8 cellular contexts compared by ENCODE assay signal in genomic region chr3:143002083-143002712, GRCh38. TPM values are rescaled to one million over a fixed set of nuclear protein-coding genes. Genes with fewer than 3 reads are reported as not detected.
DNase-seq lines count a peak whose midpoint lies in the region; TF ChIP-seq lines count a peak whose summit lies in the region.

No MANE protein-coding gene starts in this region.

- in situ Hi-C loops in GM23248 (cut with MboI): no loop called here

- TF ChIP-seq POLR2A in prostate gland (IDR thresholded peaks at IDR 0.05): no peak

- peak; percentile 19 for DNase-seq in NCI-H2227 treated with DMSO at 0.1 percent for 48 hours (lab: John Stamatoyannopoulos, UW)
- no peak for DNase-seq in NCI-H2227 (lab: John Stamatoyannopoulos, UW; ENCODE audit: unreplicated experiment)
- DNase-seq in GM23248: peak; percentile 68
- peak; percentile 77 for DNase-seq in Karpas-422
- DNase-seq in activated CD4-positive, alpha-beta T cell treated with anti-CD3 and anti-CD28 coated beads for 48 hours: peak; percentile 20
- peak; percentile 43 for DNase-seq in fibroblast of peridontal ligament (ENCODE audit: extremely low read depth)
- DNase-seq in prostate gland (ENCODE audit: low spot score): no peak
- DNase-seq in ureter (ENCODE audit: low spot score): no peak

- peak overlapping the region; percentile 90 for H3K9ac ChIP-seq in GM23248
- peak overlapping the region; percentile 94 for H3K9ac ChIP-seq in Karpas-422 (ENCODE audit: low read length)

- H2AFZ ChIP-seq in GM23248 (peak overlapping the region; percentile 83), Karpas-422 (ENCODE audit: low read length) (peak overlapping the region; percentile 44; the same call in 1 of the 2 replicates)

- H3K9me3 ChIP-seq in GM23248 (ENCODE audit: low read depth) (no peaks in the 10 kb centered on the region), Karpas-422 (ENCODE audit: low read length) (no peaks in the 10 kb centered on the region), prostate gland (no peaks in the 10 kb centered on the region)

- H4K20me1 ChIP-seq in GM23248 (ENCODE audit: insufficient read depth) (0 out of 2 replicates have a peak, but pooled peaks cover 7% of the 10 kb centered on the region), Karpas-422 (ENCODE audit: insufficient read depth, low read depth, low read length) (peaks cover 26% of the 10 kb centered on the region)

- intact Hi-C loops in prostate gland (cut with DNase I): loop anchor here (10.0 kb wide), 2 partner anchors 277 to 1567 kb away; partner anchors contain the start of gene TRPC1

- H3K27ac ChIP-seq in GM23248 (peak overlapping the region; percentile 90), Karpas-422 (ENCODE audit: low read length) (peak overlapping the region; percentile 80), prostate gland (peak overlapping the region; percentile 89 to 91)

- no peaks in the 10 kb centered on the region for H3K27me3 ChIP-seq in GM23248 (replicated peaks; ENCODE audit: insufficient read depth)
- no peaks in the 10 kb centered on the region for H3K27me3 ChIP-seq in Karpas-422 (ENCODE audit: low read length)
- H3K27me3 ChIP-seq in prostate gland (replicated peaks; ENCODE audit: insufficient read depth): no peaks in the 10 kb centered on the region

- 1% methylated on average over 19 of the region's 19 CpGs for WGBS in GM23248 (ENCODE audit: low coverage in 1 of 2, low lambda C conversion rate in 2 of 2, missing lambda C conversion rate in 2 of 2), 2 experiments
- under 1% methylated on average over 19 of the region's 19 CpGs for WGBS in prostate gland

- H3K79me2 ChIP-seq in GM23248 (ENCODE audit: insufficient read depth): peaks cover 68% of the 10 kb centered on the region
- H3K79me2 ChIP-seq in Karpas-422 (ENCODE audit: low read length): peaks cover 65% of the 10 kb centered on the region

- no peaks in the 10 kb centered on the region for H3K36me3 ChIP-seq in GM23248 (ENCODE audit: low read depth)
- 0 out of 2 replicates have a peak, but pooled peaks cover 3% of the 10 kb centered on the region for H3K36me3 ChIP-seq in Karpas-422 (ENCODE audit: insufficient read depth, low read length)
- no peaks in the 10 kb centered on the region for H3K36me3 ChIP-seq in prostate gland

- no peak for TF ChIP-seq CTCF in prostate gland (IDR thresholded peaks at IDR 0.05)

- H3K4me1 ChIP-seq in GM23248 (ENCODE audit: insufficient read depth) (peaks cover 26% of the 10 kb centered on the region), Karpas-422 (ENCODE audit: low read length) (peaks cover 50% of the 10 kb centered on the region), prostate gland (replicated peaks) (no peaks in the 10 kb centered on the region)

- H3K4me3 ChIP-seq in GM23248 (peak overlapping the region; percentile 82), Karpas-422 (ENCODE audit: low read length) (peak overlapping the region; percentile 99), prostate gland (peak overlapping the region; percentile 80 to 94)

- H3K4me2 ChIP-seq in GM23248 (ENCODE audit: unreplicated experiment) (peak overlapping the region; percentile 96), Karpas-422 (ENCODE audit: low read depth, low read length, poor library complexity, severe bottlenecking) (peak overlapping the region; percentile 93)

- peaks cover 22% of the 10 kb centered on the region for H3F3A ChIP-seq in GM23248 (ENCODE audit: insufficient read depth)

- H3K9me2 ChIP-seq in GM23248 (ENCODE audit: insufficient read depth): no peaks in the 10 kb centered on the region
- H3K9me2 ChIP-seq in Karpas-422 (replicated peaks; ENCODE audit: insufficient read depth, low read length): no peaks in the 10 kb centered on the region

RNA-seq across cellular contexts. Expression of gene U2SURP, which starts 0.8 kb away (rescaled TPM):
- 40.2 and 48.1 TPM in 2 replicates for total RNA-seq in GM23248 (2014; rRNA removed; shearing (Covaris generic))
- polyA plus RNA-seq in GM23248 (2016; fragmentation: Nextera tagmentation; extraction: Ambion mirVana): 66.1 and 67.2 TPM in 2 replicates
- total RNA-seq in Karpas-422 (2014; rRNA removed; shearing (Covaris generic); ENCODE audit: low replicate concordance): 69.4 and 135 TPM in 2 replicates
- total RNA-seq in prostate gland (10 to 100 TPM; 38.3 to 59.4 TPM), ureter (125 TPM)

RNA-seq across cellular contexts. Expression of gene PAQR9, which starts 38.7 kb away (rescaled TPM):
- total RNA-seq in GM23248 (2014; rRNA removed; shearing (Covaris generic)): not detected in 2 replicates
- polyA plus RNA-seq in GM23248 (2016; fragmentation: Nextera tagmentation; extraction: Ambion mirVana): not detected in 2 replicates
- not detected in 2 replicates for total RNA-seq in Karpas-422 (2014; rRNA removed; shearing (Covaris generic); ENCODE audit: low replicate concordance)
- total RNA-seq in prostate gland: 1 to 10 TPM in 1 of 2 donors, not detected in 1; 6.2 TPM
- not detected for total RNA-seq in ureter

Comparison
In these comparisons a context has a peak if more than half of its experiments do, and no peak if none do; other contexts are left out.
1. DNase-seq: peak in NCI-H2227 treated with DMSO at 0.1 percent for 48 hours (single experiment), GM23248 (single experiment), Karpas-422 (single experiment), activated CD4-positive, alpha-beta T cell treated with anti-CD3 and anti-CD28 coated beads for 48 hours (single experiment) and fibroblast of peridontal ligament (single experiment); none in NCI-H2227 (single experiment), prostate gland (single experiment) and ureter (single experiment).
2. Peak in every context shown above with its lines, with median percentiles within 50 percentile points of each other: H3K27ac ChIP-seq and H3K4me3 ChIP-seq.